ENCODE assay signal across 22 cellular contexts in the genomic region with DNA sequence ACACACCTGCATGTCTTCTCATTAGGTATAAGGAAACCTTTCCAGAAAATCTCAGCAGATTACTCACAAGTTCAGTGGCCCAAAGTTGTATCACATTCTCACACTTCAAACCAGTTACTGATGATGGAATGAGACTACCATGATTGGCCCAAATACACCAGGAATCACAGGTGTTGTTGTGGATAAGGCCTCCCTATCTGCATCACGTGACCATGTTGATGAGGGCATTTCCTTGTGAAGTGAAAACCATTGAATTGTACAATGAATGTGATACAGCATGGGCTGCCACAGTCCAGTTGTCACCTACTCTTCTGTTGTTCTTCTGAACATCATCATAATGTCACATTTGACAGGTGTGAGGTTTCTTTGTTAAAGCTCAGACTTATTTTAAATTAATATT.
A peak's percentile ranks its signal among the peaks of the same experiment; 100 is the strongest.
DNase-seq lines count a peak whose midpoint lies in the region; ATAC-seq, FAIRE-seq and TF ChIP-seq lines count a peak whose summit lies in the region.
"Had no signal": no experiment of that assay in that cellular context is flagged by ENCODE, and none has a peak within 500 bp of the region (broad histone marks: within the 10 kb centered on the region; RNA-seq: fewer than 3 reads in every experiment).

No MANE protein-coding gene starts in this region.

- no peaks in the 10 kb centered on the region for H3K9me2 ChIP-seq in DOHH2 (replicated peaks; ENCODE audit: control insufficient read depth, low read length)

- ATAC-seq in K562 (no peak), natural killer cell (no peak)

- H3K9me3 Mint-ChIP-seq in natural killer cell: no peaks in the 10 kb centered on the region
- H3K9me3 Mint-ChIP-seq: CD4-positive, alpha-beta T cell; CD8-positive, alpha-beta memory T cell had no signal

- no peaks in the 10 kb centered on the region for H3K9me1 ChIP-seq in K562 (ENCODE audit: control insufficient read depth, insufficient read depth, low read length)

- H3K79me2 ChIP-seq in DOHH2 (ENCODE audit: control insufficient read depth, low read length) (peaks cover 69% of the 10 kb centered on the region), K562 (ENCODE audit: control insufficient read depth, insufficient read depth, low read length) (no peaks in the 10 kb centered on the region)

- H3K27ac Mint-ChIP-seq in natural killer cell: no peak overlapping the region
- H3K27ac Mint-ChIP-seq: CD14-positive monocyte; CD4-positive, alpha-beta T cell; CD8-positive, alpha-beta memory T cell had no signal

- peak; percentile 45 for FAIRE-seq in GM12891 (lab: Jason Lieb, UNC)
- FAIRE-seq in K562 (lab: Jason Lieb, UNC): no peak
- FAIRE-seq: D721Med, GM12892, GM19239, H1 had no signal

- no peaks in the 10 kb centered on the region for H3K4me1 Mint-ChIP-seq in natural killer cell
- H3K4me1 Mint-ChIP-seq: CD14-positive monocyte; CD8-positive, alpha-beta memory T cell had no signal

- H3K27ac ChIP-seq in DOHH2 (ENCODE audit: low read depth, low read length): peak overlapping the region; percentile 86
- H3K27ac ChIP-seq in K562 (ENCODE audit: extremely low read depth, low read depth, low read length): no peak overlapping the region
- H3K27ac ChIP-seq: BLaER1 treated with 17β-estradiol and CSF1 and Interleukin-3, amounts not matched to agents 10 nM and 100 nM; GM23248 had no signal

- H3K36me3 ChIP-seq in DOHH2 (ENCODE audit: control insufficient read depth, low read length) (peaks cover 12% of the 10 kb centered on the region; the same call in 1 of the 2 replicates), K562 (ENCODE audit: control insufficient read depth, insufficient read depth, low read length) (no peaks in the 10 kb centered on the region)
- H3K36me3 ChIP-seq: BE2C had no signal

- peaks cover 0 to 6% of the 10 kb centered on the region in 2 donors for H3K27me3 Mint-ChIP-seq in natural killer cell (ENCODE audit: low read depth in 2 of 2)
- H3K27me3 Mint-ChIP-seq: CD4-positive, alpha-beta T cell had no signal

- TF ChIP-seq EP300 in K562 (IDR thresholded peaks at IDR 0.05; ENCODE audit: low read length): no peak

- H3K9me3 ChIP-seq in DOHH2 (ENCODE audit: control insufficient read depth, insufficient read depth, low read length) (peaks cover 25% of the 10 kb centered on the region), K562 (replicated peaks; ENCODE audit: control insufficient read depth, insufficient read depth, low read depth, low read length) (no peaks in the 10 kb centered on the region)
- H3K9me3 ChIP-seq: BE2C had no signal

- no peak for TF ChIP-seq POLR2A in GM12891 (IDR thresholded peaks at IDR 0.05; ENCODE audit: low read depth, low read length)
- no peak for TF ChIP-seq POLR2A in K562 (conservative IDR thresholded peaks at IDR 0.05)

- no peak for TF ChIP-seq CTCF in DOHH2 (IDR thresholded peaks at IDR 0.05; ENCODE audit: low read depth, low read length, poor library complexity, severe bottlenecking)
- TF ChIP-seq CTCF in K562 (IDR thresholded peaks at IDR 0.05 in 2 of 3, conservative IDR thresholded peaks at IDR 0.05 in 1 of 3; ENCODE audit: insufficient read depth in 2 of 3, low read depth in 1 of 3, low read length in 3 of 3): no peak
- no peak for TF ChIP-seq CTCF in natural killer cell (IDR thresholded peaks at IDR 0.05)

- peak overlapping the region; percentile 62 for H3K4me3 ChIP-seq in DOHH2 (ENCODE audit: low read length)
- no peak overlapping the region for H3K4me3 ChIP-seq in K562
- H3K4me3 ChIP-seq: BLaER1 treated with 17β-estradiol and CSF1 and Interleukin-3, amounts not matched to agents 10 nM and 100 nM; GM23248 had no signal

- peaks cover 29% of the 10 kb centered on the region for H3F3A ChIP-seq in DOHH2 (ENCODE audit: control insufficient read depth, insufficient read depth)

- DNase-seq in GM12891 (ENCODE audit: insufficient read length, low spot score) (no peak), K562 (ENCODE audit: extremely low read depth in 1 of 4, low spot score in 3 of 4) (peak in 2 of 4 experiments; percentile 8 to 10), natural killer cell (no peak), HuH-7.5 (ENCODE audit: low spot score) (no peak)
- no peak for DNase-seq in effector CD4-positive, alpha-beta T cell
- DNase-seq: AML-193; BE2C; CD4-positive, alpha-beta T cell; CD8-positive, alpha-beta memory T cell; DMS 273 treated with DMSO at 0.1 percent for 48 hours; DMS79; GF-D8; GM23248; H7; HCEC 1CT had no signal

- no peak overlapping the region for H2AFZ ChIP-seq in K562 (ENCODE audit: low read depth, low read length)
- H2AFZ ChIP-seq: GM23248 had no signal

- no peaks in the 10 kb centered on the region for H3K36me3 Mint-ChIP-seq in natural killer cell
- H3K36me3 Mint-ChIP-seq: CD14-positive monocyte; CD8-positive, alpha-beta memory T cell had no signal

- intact Hi-C loops in K562 (cut with micrococcal nuclease) (no loop called here), natural killer cell (cut with micrococcal nuclease) (no loop called here)

- H3K4me2 ChIP-seq in DOHH2 (ENCODE audit: low read length): peak overlapping the region; percentile 76
- H3K4me2 ChIP-seq in K562 (ENCODE audit: insufficient read depth, low read length): no peak overlapping the region
- H3K4me2 ChIP-seq: BLaER1 treated with 17β-estradiol and CSF1 and Interleukin-3, amounts not matched to agents 10 nM and 100 nM had no signal

- H3K4me1 ChIP-seq in DOHH2 (ENCODE audit: control insufficient read depth, low read length) (peaks cover 87% of the 10 kb centered on the region), K562 (replicated peaks in 1 of 2; ENCODE audit: control insufficient read depth in 2 of 2, insufficient read depth in 2 of 2, low read length in 2 of 2) (no peaks in the 10 kb centered on the region)

- no peaks in the 10 kb centered on the region for H4K20me1 ChIP-seq in DOHH2 (ENCODE audit: control insufficient read depth, insufficient read depth, low read depth, low read length)
- H4K20me1 ChIP-seq in K562 (replicated peaks; ENCODE audit: control insufficient read depth, insufficient read depth, low read length): no peaks in the 10 kb centered on the region

- WGBS in K562 (ENCODE audit: insufficient coverage, low coverage, missing lambda C conversion rate): 0% methylated on average over 1 of the region's 1 CpG

- no peak overlapping the region for H3K9ac ChIP-seq in K562 (ENCODE audit: insufficient read depth in 1 of 2, low read depth in 2 of 2, low read length in 2 of 2)
- H3K9ac ChIP-seq: BLaER1 treated with 17β-estradiol and CSF1 and Interleukin-3, amounts not matched to agents 10 nM and 100 nM; GM23248 had no signal

- in situ Hi-C loops in K562 (cut with MboI): no loop called here

- no peaks in the 10 kb centered on the region for H3K27me3 ChIP-seq in DOHH2 (ENCODE audit: control insufficient read depth, low read length)
- H3K27me3 ChIP-seq in K562 (ENCODE audit: control insufficient read depth in 2 of 2, insufficient read depth in 2 of 2, low read length in 2 of 2): no peaks in the 10 kb centered on the region
- H3K27me3 ChIP-seq: BE2C; BLaER1 treated with 17β-estradiol and CSF1 and Interleukin-3, amounts not matched to agents 10 nM and 100 nM had no signal

- no peak for TF ChIP-seq RAD21 in K562 (CRISPR knock-in tag; conservative IDR thresholded peaks at IDR 0.05 in 1 of 2, IDR thresholded peaks at IDR 0.05 in 1 of 2)

- no peak overlapping the region for H3K4me3 Mint-ChIP-seq in natural killer cell
- H3K4me3 Mint-ChIP-seq: CD14-positive monocyte; CD4-positive, alpha-beta T cell; CD8-positive, alpha-beta memory T cell had no signal

- POLR2A ChIA-PET in K562 (lab: Yijun Ruan, JAX): no interaction called here

- BruUV-seq in K562 (replicated peaks; lab: Mats Ljungman, UMichigan): no TSS peak

- CTCF ChIA-PET in K562 (lab: Yijun Ruan, JAX; ENCODE audit: low intra/inter-chr PET ratio): no interaction called here

TF ChIP-seq in GM12891, 5 proteins besides CTCF, POLR2A, EP300 and RAD21:
- TF ChIP-seq PAX5 (IDR thresholded peaks at IDR 0.05; ENCODE audit: insufficient read depth, low read length, severe bottlenecking) (no peak), POU2F2 (IDR thresholded peaks at IDR 0.05; ENCODE audit: low read depth, low read length) (no peak), TAF1 (IDR thresholded peaks at IDR 0.05; ENCODE audit: low read depth, low read length) (no peak)

TF ChIP-seq in K562, 482 proteins besides CTCF, POLR2A, EP300 and RAD21:
- TF ChIP-seq MTA2 (IDR thresholded peaks at IDR 0.05; ENCODE audit: low read depth) (no peak), GATAD2A (IDR thresholded peaks at IDR 0.05) (no peak), TSC22D4 (tag; IDR thresholded peaks at IDR 0.05) (no peak), RAD51 (IDR thresholded peaks at IDR 0.05; ENCODE audit: borderline replicate concordance, low read depth) (peak; percentile 48; the same call in 1 of the 2 replicates), GABPA (tag; conservative IDR thresholded peaks at IDR 0.05; ENCODE audit: low read depth) (no peak), USF2 (CRISPR knock-in tag; IDR thresholded peaks at IDR 0.05) (peak; percentile 60)
- TF ChIP-seq, protein P1, sequence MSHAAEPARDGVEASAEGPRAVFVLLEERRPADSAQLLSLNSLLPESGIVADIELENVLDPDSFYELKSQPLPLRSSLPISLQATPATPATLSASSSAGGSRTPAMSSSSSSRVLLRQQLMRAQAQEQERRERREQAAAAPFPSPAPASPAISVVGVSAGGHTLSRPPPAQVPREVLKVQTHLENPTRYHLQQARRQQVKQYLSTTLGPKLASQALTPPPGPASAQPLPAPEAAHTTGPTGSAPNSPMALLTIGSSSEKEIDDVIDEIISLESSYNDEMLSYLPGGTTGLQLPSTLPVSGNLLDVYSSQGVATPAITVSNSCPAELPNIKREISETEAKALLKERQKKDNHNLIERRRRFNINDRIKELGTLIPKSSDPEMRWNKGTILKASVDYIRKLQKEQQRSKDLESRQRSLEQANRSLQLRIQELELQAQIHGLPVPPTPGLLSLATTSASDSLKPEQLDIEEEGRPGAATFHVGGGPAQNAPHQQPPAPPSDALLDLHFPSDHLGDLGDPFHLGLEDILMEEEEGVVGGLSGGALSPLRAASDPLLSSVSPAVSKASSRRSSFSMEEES (CRISPR knock-in tag; IDR thresholded peaks at IDR 0.05): peak; percentile 86
TF ChIP-seq in K562: peak in this region for 3.
